Comparison of ENCODE assay signal across 2 cellular contexts in the genomic region with DNA sequence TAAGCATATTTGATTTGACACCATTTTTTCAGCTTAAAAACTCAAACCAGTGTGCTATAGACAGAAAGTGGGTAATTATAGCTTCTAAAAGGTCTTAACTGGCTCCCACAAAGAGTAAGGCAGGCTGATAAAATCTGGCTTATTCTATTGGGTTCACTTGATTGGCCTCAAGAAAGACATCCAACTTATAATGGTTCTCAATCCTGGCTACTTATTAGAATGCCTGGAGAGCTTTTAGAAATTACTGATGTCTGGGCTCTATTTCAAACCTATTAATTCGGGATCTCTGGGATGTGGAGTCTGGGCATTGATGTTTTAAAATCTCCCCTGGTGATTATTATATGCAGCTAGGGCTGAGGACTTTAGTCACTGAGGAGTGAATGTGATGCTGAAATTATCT.
"Had no signal": no experiment of that assay in that cellular context is flagged by ENCODE, and none has a peak within 500 bp of the region (broad histone marks: within the 10 kb centered on the region; RNA-seq: fewer than 3 reads in every experiment).

No MANE protein-coding gene starts in this region.

- DNase-seq: GDM1, GF-D8 had no signal
